8 cellular contexts compared by ENCODE assay signal in genomic region chr21:32940079-32941014, GRCh38.
DNase-seq lines count a peak whose midpoint lies in the region; ATAC-seq, FAIRE-seq and TF ChIP-seq lines count a peak whose summit lies in the region.

No MANE protein-coding gene starts in this region.

- H3K4me1 ChIP-seq in BLaER1 (peaks cover 13% of the 10 kb centered on the region), foreskin keratinocyte (no peaks in the 10 kb centered on the region)

- H3K9me3 ChIP-seq in BLaER1: peaks cover 4% of the 10 kb centered on the region; the same call in 1 of the 2 replicates

- TF ChIP-seq CTCF in foreskin keratinocyte (conservative IDR thresholded peaks at IDR 0.05): peak; percentile 75

- H3K9ac ChIP-seq in BLaER1: no peak overlapping the region

- H4K20me1 ChIP-seq in BLaER1: no peaks in the 10 kb centered on the region

- DNase-seq in GM19239 (ENCODE audit: insufficient read length, low spot score) (peak; percentile 19), NCI-H526 (lab: John Stamatoyannopoulos, UW) (peak; percentile 22 to 76), foreskin keratinocyte (peak in 1 of 2 donors; percentile 16), pons (ENCODE audit: low spot score) (peak; percentile 68)
- peak; percentile 18 for DNase-seq in activated CD8-positive, alpha-beta memory T cell treated with anti-CD3 and anti-CD28 coated beads, Interleukin-2, amount 50 U/mL, for 1 hour (ENCODE audit: extremely low read depth)

- peak overlapping the region; percentile 59 for H3K4me2 ChIP-seq in BLaER1

- peak; percentile 87 for FAIRE-seq in GM19239 (lab: Jason Lieb, UNC)

- no peaks in the 10 kb centered on the region for H3K36me3 ChIP-seq in BLaER1

- no peak overlapping the region for H3K4me3 ChIP-seq in BLaER1

- ATAC-seq in foreskin keratinocyte: peak; percentile 36
- no peak for ATAC-seq in HG03571 (IDR thresholded peaks at IDR 0.05; ENCODE audit: unreplicated experiment)
- no peak for ATAC-seq in GM21360 (IDR thresholded peaks at IDR 0.05; ENCODE audit: unreplicated experiment)

- H3K27me3 ChIP-seq in BLaER1 (no peaks in the 10 kb centered on the region), foreskin keratinocyte (no peaks in the 10 kb centered on the region)

- no peak overlapping the region for H3K27ac ChIP-seq in BLaER1
- H3K27ac ChIP-seq in foreskin keratinocyte: no peak overlapping the region
